Comparison of ENCODE assay signal across 8 cellular contexts in the genomic region with DNA sequence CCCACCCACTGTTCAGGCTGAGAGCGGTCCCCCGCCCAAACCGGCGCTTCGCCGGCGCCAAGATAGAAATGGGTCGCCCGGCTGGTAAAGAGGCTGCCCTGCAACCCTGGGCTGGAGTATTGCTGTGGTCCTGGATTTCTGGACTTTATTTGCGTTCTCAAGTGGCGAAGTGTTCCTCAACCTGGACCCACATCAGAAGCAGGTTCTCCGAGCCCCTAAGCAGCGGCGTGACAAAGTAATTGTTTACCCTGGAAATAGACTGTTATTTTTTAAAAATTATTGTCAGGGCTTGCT. TPM values are rescaled to one million over a fixed set of nuclear protein-coding genes. Genes with fewer than 3 reads are reported as not detected.
A peak's percentile ranks its signal among the peaks of the same experiment; 100 is the strongest.
DNase-seq lines count a peak whose midpoint lies in the region; ATAC-seq lines count a peak whose summit lies in the region.

No MANE protein-coding gene starts in this region.

- H2AFZ ChIP-seq in Karpas-422 (ENCODE audit: low read length) = peak overlapping the region; percentile 77

- H3K4me1 Mint-ChIP-seq in activated CD4-positive, alpha-beta T cell treated with anti-CD3 and anti-CD28 coated beads for 36 hours = peaks cover 28% of the 10 kb centered on the region

- peak overlapping the region; percentile 74 for H3K4me2 ChIP-seq in Karpas-422 (ENCODE audit: low read depth, low read length, poor library complexity, severe bottlenecking)

- H3K4me1 ChIP-seq in Karpas-422 (ENCODE audit: low read length) = peaks cover 28% of the 10 kb centered on the region

- H3K9ac ChIP-seq in Karpas-422 (ENCODE audit: low read length) = peak overlapping the region; percentile 99

- H3K9me3 Mint-ChIP-seq in activated CD4-positive, alpha-beta T cell treated with anti-CD3 and anti-CD28 coated beads for 36 hours (ENCODE audit: low read depth) = no peaks in the 10 kb centered on the region

- DNase-seq in activated CD4-positive, alpha-beta T cell treated with anti-CD3 and anti-CD28 coated beads for 36 hours = no peak
- no peak for DNase-seq in activated CD4-positive, alpha-beta T cell treated with anti-CD3 and anti-CD28 coated beads, Interleukin-2, amount 50 U/mL, for 1 hour
- DNase-seq in Karpas-422 = no peak
- DNase-seq in cerebellum (ENCODE audit: low spot score) = peak; percentile 88
- DNase-seq in middle frontal gyrus (ENCODE audit: extremely low spot score, low spot score) = peak; percentile 48
- no peak for DNase-seq in SIG-M5 treated with dmso at 0.1 percent for 504 hours (lab: John Stamatoyannopoulos, UW; ENCODE audit: unreplicated experiment)
- DNase-seq in Ammon's horn (ENCODE audit: low spot score) = no peak
- DNase-seq in 8988T = no peak

- ATAC-seq in activated CD4-positive, alpha-beta T cell treated with anti-CD3 and anti-CD28 coated beads for 36 hours = no peak

- peak overlapping the region; percentile 97 for H3K4me3 ChIP-seq in Karpas-422 (ENCODE audit: low read length)

- peaks cover 6% of the 10 kb centered on the region for H3K36me3 Mint-ChIP-seq in activated CD4-positive, alpha-beta T cell treated with anti-CD3 and anti-CD28 coated beads for 36 hours (ENCODE audit: low read depth)

- H3K27me3 Mint-ChIP-seq in activated CD4-positive, alpha-beta T cell treated with anti-CD3 and anti-CD28 coated beads for 36 hours = no peaks in the 10 kb centered on the region

- H3K4me3 Mint-ChIP-seq in activated CD4-positive, alpha-beta T cell treated with anti-CD3 and anti-CD28 coated beads for 36 hours = peak overlapping the region; percentile 78

- H3K36me3 ChIP-seq in Karpas-422 (ENCODE audit: insufficient read depth, low read length) = peaks cover 10% of the 10 kb centered on the region; the same call in 1 of the 2 replicates

- H3K79me2 ChIP-seq in Karpas-422 (ENCODE audit: low read length) = peaks cover 40% of the 10 kb centered on the region

- H3K9me2 ChIP-seq in Karpas-422 (replicated peaks; ENCODE audit: insufficient read depth, low read length) = no peaks in the 10 kb centered on the region

- POLR2A ChIA-PET in activated CD4-positive, alpha-beta T cell treated with anti-CD3 and anti-CD28 coated beads for 36 hours (lab: Charles Lee) = no interaction called here

- H3K9me3 ChIP-seq in Karpas-422 (ENCODE audit: low read length) = no peaks in the 10 kb centered on the region

- peaks cover 15% of the 10 kb centered on the region for H4K20me1 ChIP-seq in Karpas-422 (ENCODE audit: insufficient read depth, low read depth, low read length)

- CTCF ChIA-PET in activated CD4-positive, alpha-beta T cell treated with anti-CD3 and anti-CD28 coated beads for 36 hours (lab: Charles Lee) = interaction anchor here (1.8 kb wide), 1 partner anchor 94 kb away, joined by 4 read pairs; no protein-coding TSS in a partner anchor

- no peak overlapping the region for H3K27ac ChIP-seq in Karpas-422 (ENCODE audit: low read length)

- intact Hi-C loops in activated CD4-positive, alpha-beta T cell treated with anti-CD3 and anti-CD28 coated beads for 36 hours (cut with DNase I, micrococcal nuclease) = loop anchor here (1.0 to 10.0 kb wide), 8 partner anchors 68 to 871 kb away; a partner anchor contains a TSS

- H3K27me3 ChIP-seq in Karpas-422 (ENCODE audit: low read length) = no peaks in the 10 kb centered on the region

- H3K27ac Mint-ChIP-seq in activated CD4-positive, alpha-beta T cell treated with anti-CD3 and anti-CD28 coated beads for 36 hours = peak overlapping the region; percentile 75

RNA-seq across cellular contexts. Expression of a gene that starts 0.5 kb away (rescaled TPM):
- total RNA-seq in activated CD4-positive, alpha-beta T cell treated with anti-CD3 and anti-CD28 coated beads for 36 hours = 10 to 100 TPM; 31.8 to 31.9 TPM
- 26.6 and 36.9 TPM in 2 replicates for total RNA-seq in Karpas-422 (2014; rRNA removed; shearing (Covaris generic); ENCODE audit: low replicate concordance)
- total RNA-seq in cerebellum = 70.5 TPM

Comparison
In these comparisons a context has a peak if more than half of its experiments do, and no peak if none do; other contexts are left out.
1. DNase-seq: peak in cerebellum (single experiment) and middle frontal gyrus (single experiment); none in activated CD4-positive, alpha-beta T cell treated with anti-CD3 and anti-CD28 coated beads for 36 hours (single experiment), activated CD4-positive, alpha-beta T cell treated with anti-CD3 and anti-CD28 coated beads, Interleukin-2, amount 50 U/mL, for 1 hour (single experiment), Karpas-422 (single experiment), SIG-M5 treated with dmso at 0.1 percent for 504 hours (single experiment), Ammon's horn (single experiment) and 8988T (single experiment).